31 cellular contexts compared by ENCODE assay signal in the genomic region with DNA sequence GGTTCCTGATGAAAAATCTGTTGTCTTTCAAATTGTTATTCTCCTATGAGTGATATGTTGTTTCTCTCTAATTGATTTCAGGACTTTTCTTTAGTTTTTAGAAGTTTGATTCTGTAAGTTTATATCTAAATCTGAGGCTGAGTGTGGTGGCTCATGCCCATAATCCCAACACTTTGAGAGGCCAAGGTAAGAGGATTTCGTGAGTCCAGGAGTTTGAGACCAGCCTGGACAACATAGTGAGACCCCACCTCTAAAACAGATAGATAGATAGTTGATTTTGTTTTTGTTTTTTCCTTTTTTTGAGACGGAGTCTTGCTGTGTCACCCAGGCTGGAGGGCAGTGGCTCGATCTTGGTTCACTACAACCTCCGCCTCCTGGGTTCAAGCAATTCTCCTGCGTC.
"Had no signal": no experiment of that assay in that cellular context is flagged by ENCODE, and none has a peak within 500 bp of the region (broad histone marks: within the 10 kb centered on the region; RNA-seq: fewer than 3 reads in every experiment).

No MANE protein-coding gene starts in this region.

- H3K27ac ChIP-seq: ascending aorta, cardiac muscle cell, WERI-Rb-1 had no signal

- H3K9me3 ChIP-seq: ascending aorta had no signal

- H3K36me3 ChIP-seq: ascending aorta, cardiac muscle cell had no signal

- H3K27me3 ChIP-seq: ascending aorta, cardiac muscle cell had no signal

- DNase-seq: activated CD4-positive, alpha-beta memory T cell treated with anti-CD3 and anti-CD28 coated beads, Interleukin-2, amount 10 ng/mL, durations not matched to agents 7 days and 5 days; activated CD4-positive, alpha-beta T cell treated with anti-CD3 and anti-CD28 coated beads for 1 hour; activated CD4-positive, alpha-beta T cell treated with anti-CD3 and anti-CD28 coated beads for 36 hours; activated CD4-positive, alpha-beta T cell treated with anti-CD3 and anti-CD28 coated beads for 48 hours; activated CD4-positive, alpha-beta T cell treated with anti-CD3 and anti-CD28 coated beads, Interleukin-2, amount 10 ng/mL, durations not matched to agents 7 days and 5 days; activated CD4-positive, alpha-beta T cell treated with anti-CD3 and anti-CD28 coated beads, Interleukin-2, amount 50 U/mL, for 48 hours; activated CD4-positive, CD25-positive, alpha-beta regulatory T cell; activated CD8-positive, alpha-beta memory T cell treated with anti-CD3 and anti-CD28 coated beads for 24 hours; activated CD8-positive, alpha-beta memory T cell treated with anti-CD3 and anti-CD28 coated beads, Interleukin-2, amount 10 ng/mL, durations not matched to agents 7 days and 5 days; activated CD8-positive, alpha-beta memory T cell treated with anti-CD3 and anti-CD28 coated beads, Interleukin-2, amount 50 U/mL, for 48 hours; activated CD8-positive, alpha-beta T cell treated with anti-CD3 and anti-CD28 coated beads, Interleukin-2, amount 10 ng/mL, durations not matched to agents 7 days and 5 days; activated effector memory CD4-positive, alpha-beta T cell treated with Interleukin-2 at 50 U/mL for 16 hours; activated gamma-delta T cell; activated naive CD4-positive, alpha-beta T cell treated with anti-CD3 and anti-CD28 coated beads, Interleukin-2, amount 10 ng/mL, durations not matched to agents 7 days and 5 days; activated naive CD4-positive, alpha-beta T cell treated with Interleukin-2 at 50 U/mL for 16 hours; activated naive CD8-positive, alpha-beta T cell treated with anti-CD3 and anti-CD28 coated beads, Interleukin-2, amount 10 ng/mL, durations not matched to agents 7 days and 5 days; activated naive CD8-positive, alpha-beta T cell treated with anti-CD3 and anti-CD28 coated beads, Interleukin-2, amount 50 U/mL, for 24 hours; activated T-cell treated with anti-CD3 and anti-CD28 coated beads, Interleukin-2, amount 50 U/mL, for 24 hours; activated T-cell treated with anti-CD3 and anti-CD28 coated beads, Interleukin-2, amount 50 U/mL, for 48 hours; amygdala; anterior cingulate cortex; caudate nucleus; T-helper 1 cell; T-helper 2 cell; T-helper 9 cell; WERI-Rb-1 had no signal

- H3K4me3 ChIP-seq: ascending aorta, cardiac muscle cell had no signal

- ATAC-seq: activated CD4-positive, alpha-beta T cell treated with anti-CD3 and anti-CD28 coated beads for 36 hours; activated CD4-positive, CD25-positive, alpha-beta regulatory T cell treated with anti-CD3 and anti-CD28 coated beads, Interleukin-2, amount 50 U/mL, for 24 hours; activated CD8-positive, alpha-beta memory T cell treated with anti-CD3 and anti-CD28 coated beads, Interleukin-2, amount 10 ng/mL, durations not matched to agents 7 days and 5 days; activated CD8-positive, alpha-beta T cell treated with anti-CD3 and anti-CD28 coated beads, Interleukin-2, amount 10 ng/mL, durations not matched to agents 7 days and 5 days; activated naive CD8-positive, alpha-beta T cell treated with anti-CD3 and anti-CD28 coated beads, Interleukin-2, amount 50 U/mL, for 24 hours; WTC11 had no signal

- H3K4me1 ChIP-seq: ascending aorta had no signal

- FAIRE-seq: bronchial epithelial cell had no signal
